8 cellular contexts compared by ENCODE assay signal in the genomic region with DNA sequence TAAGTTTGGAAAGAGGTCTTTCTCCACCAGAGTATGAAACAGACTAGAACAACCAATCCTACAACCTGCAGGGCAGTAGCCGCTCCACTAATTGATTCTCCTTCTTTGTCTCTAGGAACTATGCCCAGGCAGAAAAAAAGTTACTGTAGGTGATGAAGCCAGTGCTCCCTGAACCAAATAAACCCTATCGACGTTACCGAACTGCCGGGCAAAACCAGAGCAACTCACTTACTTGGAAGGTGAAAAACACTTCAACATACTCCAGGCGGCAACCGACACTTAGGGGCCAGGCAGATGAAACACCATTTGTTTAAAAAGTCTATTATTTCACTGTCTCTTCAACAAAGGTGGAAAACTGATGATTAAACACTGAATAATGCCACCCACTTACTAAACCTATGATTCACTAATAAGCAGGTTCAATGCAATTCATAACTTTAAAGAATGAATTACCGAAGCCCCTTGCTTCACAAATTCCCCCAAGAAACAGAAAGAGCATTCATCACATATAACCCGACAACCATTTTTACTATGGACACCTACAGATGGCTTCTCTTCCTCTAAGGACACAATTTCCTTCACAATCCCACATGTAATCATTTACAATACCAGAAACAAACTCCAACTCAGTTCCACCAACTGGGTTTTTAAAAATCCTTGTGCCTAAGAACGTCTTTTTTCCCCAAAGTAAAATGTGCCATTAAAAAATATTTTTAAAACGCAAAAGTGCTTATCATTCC. TPM values are rescaled to one million over a fixed set of nuclear protein-coding genes. Genes with fewer than 3 reads are reported as not detected.
DNase-seq lines count a peak whose midpoint lies in the region; ATAC-seq and TF ChIP-seq lines count a peak whose summit lies in the region.

No MANE protein-coding gene starts in this region.

- peaks cover 39% of the 10 kb centered on the region for H3K4me1 Mint-ChIP-seq in MCF 10A (ENCODE audit: insufficient read depth, unreplicated experiment)
- peaks cover 33% of the 10 kb centered on the region for H3K4me1 Mint-ChIP-seq in memory B cell

- DNase-seq in GM23248: peak; percentile 51
- DNase-seq in Peyer's patch: peak in 2 of 3 donors; percentile 20 to 53
- DNase-seq in MCF 10A (ENCODE audit: unreplicated experiment): peak; percentile 33
- no peak for DNase-seq in memory B cell (ENCODE audit: low spot score in 2 of 2)
- peak; percentile 34 for DNase-seq in testis
- no peak for DNase-seq in DMS79 (lab: John Stamatoyannopoulos, UW)

- H3K27me3 ChIP-seq in GM23248 (replicated peaks; ENCODE audit: insufficient read depth) (no peaks in the 10 kb centered on the region), Peyer's patch (no peaks in the 10 kb centered on the region), testis (no peaks in the 10 kb centered on the region)

- H3K36me3 Mint-ChIP-seq in MCF 10A (ENCODE audit: insufficient read depth, unreplicated experiment) (no peaks in the 10 kb centered on the region), memory B cell (no peaks in the 10 kb centered on the region)

- H3K79me2 ChIP-seq in GM23248 (ENCODE audit: insufficient read depth): peaks cover 61% of the 10 kb centered on the region

- H3K9me2 ChIP-seq in GM23248 (ENCODE audit: insufficient read depth): no peaks in the 10 kb centered on the region

- CTCF ChIA-PET in MCF 10A (lab: Yijun Ruan, JAX): interaction anchor here (0.5 to 1.9 kb wide), 6 partner anchors 173 to 490 kb away, joined by 3 to 12 read pairs (median 6); no protein-coding TSS in a partner anchor

- POLR2A ChIA-PET in MCF 10A (lab: Yijun Ruan, JAX): interaction anchor here (0.6 to 3.7 kb wide), 4 partner anchors 15 to 544 kb away, joined by 3 to 13 read pairs (median 6); no protein-coding TSS in a partner anchor

- TF ChIP-seq POLR2A in Peyer's patch (IDR thresholded peaks at IDR 0.05): no peak
- TF ChIP-seq POLR2A in testis (IDR thresholded peaks at IDR 0.05): no peak

- H3K4me3 Mint-ChIP-seq in MCF 10A (ENCODE audit: unreplicated experiment) (peak overlapping the region; percentile 77), memory B cell (peak overlapping the region; percentile 81)

- H3K27ac Mint-ChIP-seq in MCF 10A (ENCODE audit: low read depth, unreplicated experiment) (peak overlapping the region; percentile 80), memory B cell (peak overlapping the region; percentile 81)

- intact Hi-C loops in MCF 10A (cut with micrococcal nuclease): loop anchor here (1.0 to 10.0 kb wide), 5 partner anchors 199 to 764 kb away; no protein-coding TSS in a partner anchor
- intact Hi-C loops in testis (cut with DNase I; ENCODE audit: low total_unique reads): no loop called here

- peak overlapping the region; percentile 91 for H3K9ac ChIP-seq in GM23248

- H3K27ac ChIP-seq in GM23248 (peak overlapping the region; percentile 83), Peyer's patch (peak overlapping the region; percentile 95 to 98 (median 96)), testis (peak overlapping the region; percentile 91 to 96)

- H3K9me3 Mint-ChIP-seq in MCF 10A (ENCODE audit: unreplicated experiment): no peaks in the 10 kb centered on the region
- H3K9me3 Mint-ChIP-seq in memory B cell: no peaks in the 10 kb centered on the region

- H3K27me3 Mint-ChIP-seq in MCF 10A (ENCODE audit: insufficient read depth, unreplicated experiment) (no peaks in the 10 kb centered on the region), memory B cell (peaks cover 7% of the 10 kb centered on the region)

- peak overlapping the region; percentile 96 for H3K4me3 ChIP-seq in GM23248
- H3K4me3 ChIP-seq in Peyer's patch: peak overlapping the region; percentile 77 to 94 (median 90)
- H3K4me3 ChIP-seq in testis: peak overlapping the region; percentile 87 to 97

- BruUV-seq in MCF 10A (replicated peaks; lab: Mats Ljungman, UMichigan): TSS peak; percentile 29

- H3K4me2 ChIP-seq in GM23248 (ENCODE audit: unreplicated experiment): peak overlapping the region; percentile 96

- no peak for TF ChIP-seq CTCF in Peyer's patch (IDR thresholded peaks at IDR 0.05)
- no peak for TF ChIP-seq CTCF in MCF 10A (IDR thresholded peaks at IDR 0.05; ENCODE audit: unreplicated experiment)
- TF ChIP-seq CTCF in testis (IDR thresholded peaks at IDR 0.05): no peak

- 1 to 2% methylated on average over 11 of the region's 11 CpGs for WGBS in GM23248 (ENCODE audit: low coverage in 1 of 2, low lambda C conversion rate in 2 of 2, missing lambda C conversion rate in 2 of 2), 2 experiments
- WGBS in testis, 2 donors: 16 to 19% methylated on average over 11 of the region's 11 CpGs

- H3K9me3 ChIP-seq in GM23248 (ENCODE audit: low read depth): no peaks in the 10 kb centered on the region
- no peaks in the 10 kb centered on the region for H3K9me3 ChIP-seq in Peyer's patch
- no peaks in the 10 kb centered on the region for H3K9me3 ChIP-seq in testis

- H3F3A ChIP-seq in GM23248 (ENCODE audit: insufficient read depth): peaks cover 61% of the 10 kb centered on the region

- no peaks in the 10 kb centered on the region for H4K20me1 ChIP-seq in GM23248 (ENCODE audit: insufficient read depth)

- H3K36me3 ChIP-seq in GM23248 (ENCODE audit: low read depth) (no peaks in the 10 kb centered on the region), Peyer's patch (no peaks in the 10 kb centered on the region), testis (ENCODE audit: low read depth, missing control alignments) (no peaks in the 10 kb centered on the region)

- H3K4me1 ChIP-seq in GM23248 (ENCODE audit: insufficient read depth) (peaks cover 48% of the 10 kb centered on the region), Peyer's patch (peaks cover 0 to 44% (median 4%) of the 10 kb centered on the region in 4 donors), testis (peaks cover 32% of the 10 kb centered on the region)

- in situ Hi-C loops in GM23248 (cut with MboI): no loop called here

- ATAC-seq in memory B cell (ENCODE audit: low read depth): no peak
- no peak for ATAC-seq in HG03095 (IDR thresholded peaks at IDR 0.05; ENCODE audit: unreplicated experiment)
- ATAC-seq in HG02884 (IDR thresholded peaks at IDR 0.05; ENCODE audit: unreplicated experiment): no peak

- peak overlapping the region; percentile 55 for H2AFZ ChIP-seq in GM23248

RNA-seq across cellular contexts. Expression of gene NRIP1, which starts 1.5 kb away (rescaled TPM):
- 31.2 and 31.9 TPM in 2 replicates for total RNA-seq in GM23248 (2014; rRNA removed; shearing (Covaris generic))
- 12.5 and 13.1 TPM in 2 replicates for polyA plus RNA-seq in GM23248 (2016; fragmentation: Nextera tagmentation; extraction: Ambion mirVana)
- total RNA-seq in Peyer's patch: 10 to 100 TPM; 37.4 to 72.9 (median 53.6) TPM
- total RNA-seq in MCF 10A (2022): 26.5 and 31.4 TPM in 2 replicates
- 10 to 100 TPM; 26.8 to 36.1 TPM for total RNA-seq in testis
- 18.0 TPM for polyA plus RNA-seq in testis (ENCODE audit: insufficient read depth, low read depth, low replicate concordance)

Comparison
In these comparisons a context has a peak if more than half of its experiments do, and no peak if none do; other contexts are left out.
1. DNase-seq: peak in GM23248 (single experiment), Peyer's patch (2 of 3), MCF 10A (single experiment) and testis (single experiment); none in memory B cell (0 of 2) and DMS79 (single experiment).
2. Peak in every context shown above with its lines, with median percentiles within 50 percentile points of each other: H3K27ac ChIP-seq and H3K4me3 ChIP-seq.